18 cellular contexts compared by ENCODE assay signal in the genomic region with DNA sequence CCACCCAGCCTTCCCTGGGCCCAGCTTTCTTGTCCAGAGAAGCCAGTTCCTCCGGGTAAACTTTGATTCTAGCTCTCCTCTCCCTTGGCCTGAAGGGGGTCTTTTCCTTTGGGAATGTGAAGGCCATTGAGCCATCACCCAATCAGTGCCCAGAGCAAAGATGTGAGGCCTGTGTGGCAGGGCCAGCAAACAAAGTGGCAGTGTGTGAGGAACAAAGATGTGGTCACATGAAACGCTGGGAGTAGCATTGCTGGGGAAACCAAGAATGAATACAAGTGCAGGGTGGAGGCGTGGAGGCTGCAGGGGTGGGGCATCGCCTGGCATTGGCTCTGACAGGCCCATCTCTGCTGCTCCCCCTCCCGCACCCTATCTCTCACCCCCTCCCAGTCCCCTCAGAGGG.
DNase-seq lines count a peak whose midpoint lies in the region; ATAC-seq and TF ChIP-seq lines count a peak whose summit lies in the region.
"Had no signal": no experiment of that assay in that cellular context is flagged by ENCODE, and none has a peak within 500 bp of the region (broad histone marks: within the 10 kb centered on the region; RNA-seq: fewer than 3 reads in every experiment).

No MANE protein-coding gene starts in this region.

- H3K4me3 ChIP-seq in osteoblast (ENCODE audit: insufficient read depth, low read length), result no peak overlapping the region
- no peak overlapping the region for H3K4me3 ChIP-seq in Peyer's patch
- H3K4me3 ChIP-seq: ascending aorta had no signal

- no peak for ATAC-seq in HG02870 (IDR thresholded peaks at IDR 0.05; ENCODE audit: unreplicated experiment)
- no peak for ATAC-seq in HG03097 (IDR thresholded peaks at IDR 0.05; ENCODE audit: low FRiP score, unreplicated experiment)
- ATAC-seq: natural killer cell treated with Interleukin-12 subunit alpha and Interleukin-12 subunit beta and Interleukin-15 and Interleukin-18, amount 100 ng/mL, for 72 hours had no signal

- H3K27ac ChIP-seq in osteoblast (ENCODE audit: low read depth, low read length), result no peak overlapping the region
- H3K27ac ChIP-seq in Peyer's patch, result peak overlapping the region in 1 of 4 donors; percentile 27
- H3K27ac ChIP-seq: ascending aorta had no signal

- H3K79me2 ChIP-seq in osteoblast (ENCODE audit: insufficient read depth, low read length), result no peaks in the 10 kb centered on the region

- H2AFZ ChIP-seq in osteoblast (ENCODE audit: low read length), result no peak overlapping the region

- H3K36me3 ChIP-seq in osteoblast (ENCODE audit: insufficient read depth, low read length) (peaks cover 59% of the 10 kb centered on the region), Peyer's patch (peaks cover 0 to 45% (median 5%) of the 10 kb centered on the region in 3 donors)

- TF ChIP-seq POLR2A in Peyer's patch (IDR thresholded peaks at IDR 0.05), result no peak

- no peaks in the 10 kb centered on the region for H3K9me3 ChIP-seq in osteoblast (ENCODE audit: low read depth, low read length)
- H3K9me3 ChIP-seq in Peyer's patch, result no peaks in the 10 kb centered on the region
- H3K9me3 ChIP-seq: ascending aorta had no signal

- no peaks in the 10 kb centered on the region for H4K20me1 ChIP-seq in osteoblast (ENCODE audit: insufficient read depth, low read length)

- H3K27me3 ChIP-seq in osteoblast (ENCODE audit: insufficient read depth, low read length), result no peaks in the 10 kb centered on the region
- H3K27me3 ChIP-seq in Peyer's patch, result no peaks in the 10 kb centered on the region
- H3K27me3 ChIP-seq: ascending aorta had no signal

- TF ChIP-seq CTCF in osteoblast (IDR thresholded peaks at IDR 0.05; ENCODE audit: extremely low read depth, low read depth, low read length) (no peak), Peyer's patch (IDR thresholded peaks at IDR 0.05) (no peak)

- H3K4me2 ChIP-seq in osteoblast (ENCODE audit: insufficient read depth, low read length), result no peak overlapping the region

- H3K4me1 ChIP-seq in osteoblast (ENCODE audit: insufficient read depth, low read length), result no peaks in the 10 kb centered on the region
- peaks cover 0 to 51% (median 8%) of the 10 kb centered on the region in 4 donors for H3K4me1 ChIP-seq in Peyer's patch
- H3K4me1 ChIP-seq: ascending aorta had no signal

- peak; percentile 98 for DNase-seq in Ammon's horn (ENCODE audit: low spot score)
- DNase-seq in astrocyte of the hippocampus (ENCODE audit: low read depth, low spot score), result peak; percentile 28
- DNase-seq in head of caudate nucleus, result peak; percentile 76 to 97 (median 92)
- DNase-seq in osteoblast (ENCODE audit: insufficient read length, low spot score, missing footprints), result peak; percentile 62
- no peak for DNase-seq in Peyer's patch
- no peak for DNase-seq in dedifferentiated amniotic fluid mesenchymal stem cell (ENCODE audit: extremely low spot score)
- DNase-seq: activated CD4-positive, CD25-positive, alpha-beta regulatory T cell treated with anti-CD3 and anti-CD28 coated beads, Interleukin-2, amount 50 U/mL, for 72 hours; activated naive CD4-positive, alpha-beta T cell treated with Interleukin-2 at 50 U/mL for 16 hours; activated T-cell treated with anti-CD3 and anti-CD28 coated beads, Interleukin-2, amount 50 U/mL, for 24 hours; EL; H7; islet precursor cell; Karpas-422; NCI-H2029 had no signal

- intact Hi-C loops in head of caudate nucleus (cut with DNase I), result loop anchor here (10.0 kb wide), 1 partner anchor 159 kb away; a partner anchor contains a TSS

Comparison
In these comparisons a context has a peak if more than half of its experiments do, and no peak if none do; other contexts are left out.
1. DNase-seq: peak in Ammon's horn (single experiment), astrocyte of the hippocampus (single experiment), head of caudate nucleus (42 of 42) and osteoblast (single experiment); none in Peyer's patch (0 of 3) and dedifferentiated amniotic fluid mesenchymal stem cell (single experiment).